In the genomic region with DNA sequence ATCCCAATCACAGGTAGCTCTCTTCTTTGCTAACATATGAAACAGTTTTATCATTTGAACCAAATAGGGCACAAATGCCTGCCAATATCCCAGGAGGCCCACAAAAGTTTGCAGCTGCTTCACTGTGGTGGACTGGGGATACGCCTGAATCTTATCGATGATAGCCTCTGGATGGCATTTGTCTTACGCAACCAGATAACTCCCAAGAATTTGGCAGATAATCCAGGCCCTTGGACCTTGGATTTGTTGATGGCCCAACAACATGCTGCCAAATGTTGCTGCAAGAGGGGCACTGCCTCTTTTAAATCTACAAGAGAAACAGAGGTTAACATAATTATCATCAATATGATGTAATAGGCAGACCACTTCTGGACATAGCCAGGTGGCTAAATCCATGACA, we compare ENCODE assay signal across 24 cellular contexts.
"Had no signal": no experiment of that assay in that cellular context is flagged by ENCODE, and none has a peak within 500 bp of the region (broad histone marks: within the 10 kb centered on the region; RNA-seq: fewer than 3 reads in every experiment).

No MANE protein-coding gene starts in this region.

- H3K4me2 ChIP-seq: neural progenitor cell had no signal

- H3K9ac ChIP-seq: neural progenitor cell, parathyroid adenoma had no signal

- H3K79me2 ChIP-seq: parathyroid adenoma had no signal

- H2AFZ ChIP-seq: neural progenitor cell, parathyroid adenoma had no signal

- H3K27me3 ChIP-seq: neural progenitor cell, ovary, stomach, thyroid gland, tibial nerve, upper lobe of left lung had no signal

- H3K4me3 ChIP-seq: neural progenitor cell, ovary, psoas muscle, stomach, thoracic aorta, thyroid gland, tibial nerve, upper lobe of left lung had no signal

- ATAC-seq: naive thymus-derived CD4-positive, alpha-beta T cell; natural killer cell; psoas muscle; right cardiac atrium; sciatic nerve; stimulated activated effector memory CD8-positive, alpha-beta T cell treated with anti-CD3 and anti-CD28 coated beads, Interleukin-12 subunit alpha, Interleukin-12 subunit beta, amount 100 ng/mL, for 72 hours; stimulated activated naive B cell treated with anti-CD40 and anti-IgM and Interleukin-4, amounts not matched to agents 10 μg/mL and 1 μg/mL and 100 μg/mL, for 72 hours had no signal

- H3K4me1 ChIP-seq: neural progenitor cell, parathyroid adenoma, psoas muscle, stomach, thyroid gland, tibial nerve, upper lobe of left lung had no signal

- DNase-seq: naive thymus-derived CD4-positive, alpha-beta T cell; natural killer cell; occipital lobe; ovary; posterior cingulate gyrus; psoas muscle; right cardiac atrium; small intestine; stimulated activated CD4-positive, alpha-beta T cell treated with anti-CD3 and anti-CD28 coated beads, Interleukin-15, amount 100 ng/mL, for 24 hours; stimulated activated CD4-positive, alpha-beta T cell treated with anti-CD3 and anti-CD28 coated beads, Interleukin-2, amount 100 ng/mL, for 24 hours; stimulated activated CD4-positive, alpha-beta T cell treated with anti-CD3 and anti-CD28 coated beads, Interleukin-2, amount 100 ng/mL, for 48 hours; stimulated activated CD4-positive, alpha-beta T cell treated with anti-CD3 and anti-CD28 coated beads, Interleukin-4, amount 100 ng/mL, for 24 hours; stimulated activated naive B cell treated with anti-CD40 and anti-IgM and Interleukin-4, amounts not matched to agents 10 μg/mL and 1 μg/mL and 100 μg/mL, for 72 hours; stimulated activated naive CD4-positive, alpha-beta T cell treated with Interleukin-2 at 50 U/mL for 16 hours; stomach; thyroid gland; upper lobe of left lung had no signal

- H3K9me3 ChIP-seq: ovary, psoas muscle, thoracic aorta, thyroid gland, upper lobe of left lung had no signal

- FAIRE-seq: small intestine, urothelium cell line had no signal

- H3K36me3 ChIP-seq: ovary, stomach, thoracic aorta, thyroid gland, tibial nerve, upper lobe of left lung had no signal

- H3K27ac ChIP-seq: neural progenitor cell, ovary, parathyroid adenoma, psoas muscle, stomach, thoracic aorta, thyroid gland, tibial nerve, upper lobe of left lung had no signal
